In the genomic region with DNA sequence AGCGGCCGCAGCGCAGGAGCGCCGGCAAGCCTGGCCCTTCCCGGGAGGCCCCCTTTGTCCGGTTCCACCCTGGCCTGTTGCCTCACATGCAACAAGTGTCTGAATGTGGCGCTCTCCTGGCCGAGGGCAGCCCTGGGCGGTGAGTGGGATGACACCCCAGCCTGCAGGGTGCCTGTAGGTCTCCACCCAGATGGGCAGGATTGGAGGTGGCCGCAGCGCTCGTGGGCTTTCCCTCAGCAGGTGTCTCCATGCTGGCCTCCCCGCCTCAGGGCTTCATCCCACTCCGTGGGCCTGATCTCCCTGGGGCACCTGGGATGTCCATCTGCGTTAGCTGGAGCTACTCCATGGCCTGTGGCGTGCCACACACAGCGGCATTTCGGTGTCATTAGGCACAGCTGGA, we compare ENCODE assay signal across 7 cellular contexts. TPM values are rescaled to one million over a fixed set of nuclear protein-coding genes. Genes with fewer than 3 reads are reported as not detected.
DNase-seq lines count a peak whose midpoint lies in the region; ATAC-seq and TF ChIP-seq lines count a peak whose summit lies in the region.
"Had no signal": no experiment of that assay in that cellular context is flagged by ENCODE, and none has a peak within 500 bp of the region (broad histone marks: within the 10 kb centered on the region; RNA-seq: fewer than 3 reads in every experiment).

No MANE protein-coding gene starts in this region.

- H3K27me3 ChIP-seq in Peyer's patch, result no peaks in the 10 kb centered on the region
- H3K27me3 ChIP-seq: testis had no signal

- no peak for ATAC-seq in stimulated activated naive CD8-positive, alpha-beta T cell treated with anti-CD3 and anti-CD28 coated beads, Interleukin-15, amount 100 ng/mL, for 72 hours
- no peak for ATAC-seq in HG02970 (IDR thresholded peaks at IDR 0.05; ENCODE audit: low FRiP score, unreplicated experiment)

- H3K4me1 ChIP-seq in Peyer's patch, result peaks cover 0 to 29% (median 14%) of the 10 kb centered on the region in 4 donors

- no peaks in the 10 kb centered on the region for H3K9me3 Mint-ChIP-seq in stimulated activated naive CD8-positive, alpha-beta T cell treated with anti-CD3 and anti-CD28 coated beads, Interleukin-15, amount 100 ng/mL, for 72 hours

- H3K4me1 Mint-ChIP-seq in stimulated activated naive CD8-positive, alpha-beta T cell treated with anti-CD3 and anti-CD28 coated beads, Interleukin-15, amount 100 ng/mL, for 72 hours, result peaks cover 40% of the 10 kb centered on the region

- no peak for TF ChIP-seq POLR2A in Peyer's patch (IDR thresholded peaks at IDR 0.05)

- no peaks in the 10 kb centered on the region for H3K27me3 Mint-ChIP-seq in stimulated activated naive CD8-positive, alpha-beta T cell treated with anti-CD3 and anti-CD28 coated beads, Interleukin-15, amount 100 ng/mL, for 72 hours

- peak overlapping the region in 1 of 2 donors; percentile 19 for H3K27ac Mint-ChIP-seq in stimulated activated naive CD8-positive, alpha-beta T cell treated with anti-CD3 and anti-CD28 coated beads, Interleukin-15, amount 100 ng/mL, for 72 hours

- DNase-seq in Peyer's patch, result no peak
- no peak for DNase-seq in fibroblast of mammary gland (ENCODE audit: low read depth)
- DNase-seq in stimulated activated naive CD8-positive, alpha-beta T cell treated with anti-CD3 and anti-CD28 coated beads, Interleukin-15, amount 100 ng/mL, for 72 hours, result no peak
- DNase-seq in NOMO-1 (lab: John Stamatoyannopoulos, UW; ENCODE audit: unreplicated experiment in 2 of 2), result no peak
- DNase-seq in A172 (ENCODE audit: low spot score), result no peak
- DNase-seq: testis had no signal

- H3K27ac ChIP-seq in Peyer's patch, result no peak overlapping the region

- H3K4me3 Mint-ChIP-seq in stimulated activated naive CD8-positive, alpha-beta T cell treated with anti-CD3 and anti-CD28 coated beads, Interleukin-15, amount 100 ng/mL, for 72 hours, result peak overlapping the region; percentile 54 to 84

- H3K4me3 ChIP-seq in Peyer's patch (peak overlapping the region; percentile 91 to 100 (median 100)), fibroblast of mammary gland (ENCODE audit: control insufficient read depth, low read depth, low read length) (peak overlapping the region; percentile 87)

- H3K9me3 ChIP-seq in Peyer's patch, result no peaks in the 10 kb centered on the region
- H3K9me3 ChIP-seq: testis had no signal

- TF ChIP-seq CTCF in Peyer's patch (IDR thresholded peaks at IDR 0.05), result no peak
- no peak for TF ChIP-seq CTCF in fibroblast of mammary gland (conservative IDR thresholded peaks at IDR 0.05; ENCODE audit: control insufficient read depth, insufficient read depth, low read depth, low read length)

- H3K36me3 ChIP-seq in Peyer's patch, result peaks cover 0 to 15% (median 0%) of the 10 kb centered on the region in 3 donors

RNA-seq across cellular contexts. Expression of a gene that starts 1.5 kb away (rescaled TPM):
- total RNA-seq in Peyer's patch, result 100 to 1,000 TPM in 3 of 4 donors, 10 to 100 TPM in 1; 68.3 to 162 (median 113) TPM
- total RNA-seq in A172 (2014; rRNA removed; shearing (Covaris generic)), result 13.9 and 19.4 TPM in 2 replicates

RNA-seq across cellular contexts. Expression of a gene that starts 15.1 kb away (rescaled TPM):
- 1 to 10 TPM; 1.8 to 5.9 (median 4.1) TPM for total RNA-seq in Peyer's patch
- total RNA-seq in A172 (2014; rRNA removed; shearing (Covaris generic)), result 3.9 TPM in 1 of 2 replicates, not detected in the other

RNA-seq across cellular contexts. Expression of a gene that starts 16.9 kb away (rescaled TPM):
- total RNA-seq in Peyer's patch, result 1 to 10 TPM; 4.1 to 6.9 (median 5.7) TPM
- not detected in 2 replicates for total RNA-seq in A172 (2014; rRNA removed; shearing (Covaris generic))

RNA-seq across cellular contexts. Expression of a gene that starts 42.0 kb away (rescaled TPM):
- total RNA-seq in Peyer's patch, result 100 to 1,000 TPM in 1 of 4 donors, 10 to 100 TPM in 3; 25.7 to 124 (median 40.9) TPM
- total RNA-seq in A172 (2014; rRNA removed; shearing (Covaris generic)), result 9.0 and 9.6 TPM in 2 replicates

RNA-seq across cellular contexts. Expression of a gene that starts 42.2 kb away (rescaled TPM):
- total RNA-seq in Peyer's patch, result 100 to 1,000 TPM; 146 to 182 (median 163) TPM
- total RNA-seq in A172 (2014; rRNA removed; shearing (Covaris generic)), result 49.7 and 56.2 TPM in 2 replicates
